ENCODE assay signal across 8 cellular contexts in genomic region chr3:101778385-101779046, GRCh38. TPM values are rescaled to one million over a fixed set of nuclear protein-coding genes. Genes with fewer than 3 reads are reported as not detected.
A peak's percentile ranks its signal among the peaks of the same experiment; 100 is the strongest.
DNase-seq lines count a peak whose midpoint lies in the region; ATAC-seq and TF ChIP-seq lines count a peak whose summit lies in the region.

No MANE protein-coding gene starts in this region.

- H3K27me3 ChIP-seq in body of pancreas, result no peaks in the 10 kb centered on the region

- H3K9me3 Mint-ChIP-seq in stimulated activated naive CD8-positive, alpha-beta T cell treated with anti-CD3 and anti-CD28 coated beads, Interleukin-15, Interleukin-2, amounts not matched to agents 100 ng/mL and 50 ng/mL, for 24 hours, result no peaks in the 10 kb centered on the region
- H3K9me3 Mint-ChIP-seq in mesothelial cell of epicardium, result no peaks in the 10 kb centered on the region

- peaks cover 8% of the 10 kb centered on the region for H3K36me3 Mint-ChIP-seq in stimulated activated naive CD8-positive, alpha-beta T cell treated with anti-CD3 and anti-CD28 coated beads, Interleukin-15, Interleukin-2, amounts not matched to agents 100 ng/mL and 50 ng/mL, for 24 hours (ENCODE audit: low read depth)
- peaks cover 4% of the 10 kb centered on the region for H3K36me3 Mint-ChIP-seq in mesothelial cell of epicardium

- TF ChIP-seq POLR2A in body of pancreas (IDR thresholded peaks at IDR 0.05), result no peak

- H3K4me1 ChIP-seq in body of pancreas, result peaks cover 11% of the 10 kb centered on the region

- intact Hi-C loops in body of pancreas (cut with DNase I), result no loop called here

- H3K4me3 ChIP-seq in body of pancreas, result peak overlapping the region; percentile 78 to 98

- H3K4me3 Mint-ChIP-seq in stimulated activated naive CD8-positive, alpha-beta T cell treated with anti-CD3 and anti-CD28 coated beads, Interleukin-15, Interleukin-2, amounts not matched to agents 100 ng/mL and 50 ng/mL, for 24 hours, result peak overlapping the region; percentile 93
- peak overlapping the region; percentile 81 for H3K4me3 Mint-ChIP-seq in mesothelial cell of epicardium

- no peak for TF ChIP-seq CTCF in body of pancreas (IDR thresholded peaks at IDR 0.05)
- TF ChIP-seq CTCF in mesothelial cell of epicardium (IDR thresholded peaks at IDR 0.05; ENCODE audit: unreplicated experiment), result no peak

- 24 to 33% methylated on average over 21 of the region's 21 CpGs for WGBS in body of pancreas, 2 donors

- H3K27me3 Mint-ChIP-seq in stimulated activated naive CD8-positive, alpha-beta T cell treated with anti-CD3 and anti-CD28 coated beads, Interleukin-15, Interleukin-2, amounts not matched to agents 100 ng/mL and 50 ng/mL, for 24 hours, result no peaks in the 10 kb centered on the region
- H3K27me3 Mint-ChIP-seq in mesothelial cell of epicardium (ENCODE audit: low read depth), result no peaks in the 10 kb centered on the region

- peaks cover 42% of the 10 kb centered on the region for H3K4me1 Mint-ChIP-seq in stimulated activated naive CD8-positive, alpha-beta T cell treated with anti-CD3 and anti-CD28 coated beads, Interleukin-15, Interleukin-2, amounts not matched to agents 100 ng/mL and 50 ng/mL, for 24 hours (ENCODE audit: low read depth)
- peaks cover 23% of the 10 kb centered on the region for H3K4me1 Mint-ChIP-seq in mesothelial cell of epicardium

- H3K36me3 ChIP-seq in body of pancreas (replicated peaks in 1 of 2; ENCODE audit: insufficient read depth in 1 of 2, low read depth in 2 of 2), result no peaks in the 10 kb centered on the region

- H3K9me3 ChIP-seq in body of pancreas, result no peaks in the 10 kb centered on the region

- no peak for ATAC-seq in stimulated activated naive CD8-positive, alpha-beta T cell treated with anti-CD3 and anti-CD28 coated beads, Interleukin-15, Interleukin-2, amounts not matched to agents 100 U/mL and 50 U/mL, for 24 hours
- ATAC-seq in body of pancreas (peak; percentile 1), HG03432 (IDR thresholded peaks at IDR 0.05; ENCODE audit: unreplicated experiment) (no peak), GM21825 (IDR thresholded peaks at IDR 0.05; ENCODE audit: unreplicated experiment) (no peak), HG02571 (IDR thresholded peaks at IDR 0.05; ENCODE audit: unreplicated experiment) (no peak)

- peak overlapping the region; percentile 13 to 78 (median 36) for H3K27ac ChIP-seq in body of pancreas

- no peak for DNase-seq in stimulated activated naive CD8-positive, alpha-beta T cell treated with anti-CD3 and anti-CD28 coated beads, Interleukin-15, Interleukin-2, amounts not matched to agents 100 U/mL and 50 U/mL, for 24 hours
- DNase-seq in body of pancreas, result no peak
- no peak for DNase-seq in mesothelial cell of epicardium (ENCODE audit: low spot score in 2 of 2, unreplicated experiment in 2 of 2)
- DNase-seq in NCI-H82 (lab: John Stamatoyannopoulos, UW), result no peak

- peak overlapping the region; percentile 94 for H3K27ac Mint-ChIP-seq in stimulated activated naive CD8-positive, alpha-beta T cell treated with anti-CD3 and anti-CD28 coated beads, Interleukin-15, Interleukin-2, amounts not matched to agents 100 ng/mL and 50 ng/mL, for 24 hours
- H3K27ac Mint-ChIP-seq in mesothelial cell of epicardium, result peak overlapping the region; percentile 51

RNA-seq across cellular contexts. Expression of gene NXPE3, which starts 0.5 kb away (rescaled TPM):
- total RNA-seq in body of pancreas (1 to 10 TPM; 3.1 to 4.6 TPM), mesothelial cell of epicardium (11.6 to 12.7 TPM (median 12.7 TPM) in 3 replicates)

RNA-seq across cellular contexts. Expression of gene CEP97, which starts 54.1 kb away (rescaled TPM):
- total RNA-seq in body of pancreas (1 to 10 TPM; 3.3 to 3.4 TPM), mesothelial cell of epicardium (18.7 to 22.8 TPM (median 20.2 TPM) in 3 replicates)
